1 cellular context compared by ENCODE assay signal in the genomic region with DNA sequence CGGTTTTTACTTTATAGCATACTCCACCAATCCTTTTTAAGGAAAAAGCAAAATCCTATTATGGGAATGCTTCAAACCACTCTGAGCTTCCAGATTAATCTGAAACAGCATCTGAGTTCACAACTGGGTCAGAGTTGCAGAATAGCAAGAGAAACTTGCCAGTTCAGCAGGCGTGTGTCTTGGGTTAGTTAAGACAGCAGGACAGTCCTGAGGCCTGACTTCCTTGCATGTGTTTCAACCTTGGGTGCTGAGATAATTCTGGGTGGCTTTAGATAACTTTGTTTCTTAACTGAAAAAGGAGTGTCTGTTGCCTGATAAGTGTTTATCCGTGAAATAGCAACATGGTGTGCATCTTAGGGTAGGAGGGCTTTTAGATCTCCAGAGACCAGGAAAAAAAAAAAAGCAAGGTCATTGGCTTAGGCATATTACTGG.
TF ChIP-seq lines count a peak whose summit lies in the region.

No MANE protein-coding gene starts in this region.

TF ChIP-seq in K562, 482 proteins besides CTCF, POLR2A, EP300 and RAD21 (continued from another document and continues in another):
- TF ChIP-seq, protein P1, sequence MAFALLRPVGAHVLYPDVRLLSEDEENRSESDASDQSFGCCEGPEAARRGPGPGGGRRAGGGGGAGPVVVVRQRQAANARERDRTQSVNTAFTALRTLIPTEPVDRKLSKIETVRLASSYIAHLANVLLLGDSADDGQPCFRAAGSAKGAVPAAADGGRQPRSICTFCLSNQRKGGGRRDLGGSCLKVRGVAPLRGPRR (CRISPR knock-in tag; IDR thresholded peaks at IDR 0.05), result peak; percentile 49; the same call in 1 of the 2 replicates
- TF ChIP-seq ESRRA (IDR thresholded peaks at IDR 0.05; ENCODE audit: borderline replicate concordance, low read depth), result peak; percentile 83
- 0 out of 2 replicates have a peak, but pooled peaks have one; percentile 44 for TF ChIP-seq CBX5 (IDR thresholded peaks at IDR 0.05; ENCODE audit: borderline replicate concordance, low read depth)
- TF ChIP-seq THRAP3 (IDR thresholded peaks at IDR 0.05; ENCODE audit: borderline replicate concordance), result no peak
- no peak for TF ChIP-seq POLR3A (IDR thresholded peaks at IDR 0.05; ENCODE audit: borderline replicate concordance, extremely low read depth, insufficient read depth, insufficient read length)
- peak; percentile 68; the same call in 1 of the 2 replicates for TF ChIP-seq RB1 (IDR thresholded peaks at IDR 0.05; ENCODE audit: low read depth)
- TF ChIP-seq TBL1XR1 (IDR thresholded peaks at IDR 0.05; ENCODE audit: low read length in 2 of 2), result peak; percentile 98 to 100
- TF ChIP-seq RFX5 (IDR thresholded peaks at IDR 0.05; ENCODE audit: low read depth, low read length), result no peak
- TF ChIP-seq SPI1 (IDR thresholded peaks at IDR 0.05; ENCODE audit: borderline replicate concordance, low read depth, low read length), result peak; percentile 73
- peak; percentile 93 for TF ChIP-seq ZNF584 (CRISPR knock-in tag; IDR thresholded peaks at IDR 0.05; ENCODE audit: low read depth)
- peak; percentile 100 for TF ChIP-seq RNF2 (IDR thresholded peaks at IDR 0.05)
- TF ChIP-seq, protein P2, sequence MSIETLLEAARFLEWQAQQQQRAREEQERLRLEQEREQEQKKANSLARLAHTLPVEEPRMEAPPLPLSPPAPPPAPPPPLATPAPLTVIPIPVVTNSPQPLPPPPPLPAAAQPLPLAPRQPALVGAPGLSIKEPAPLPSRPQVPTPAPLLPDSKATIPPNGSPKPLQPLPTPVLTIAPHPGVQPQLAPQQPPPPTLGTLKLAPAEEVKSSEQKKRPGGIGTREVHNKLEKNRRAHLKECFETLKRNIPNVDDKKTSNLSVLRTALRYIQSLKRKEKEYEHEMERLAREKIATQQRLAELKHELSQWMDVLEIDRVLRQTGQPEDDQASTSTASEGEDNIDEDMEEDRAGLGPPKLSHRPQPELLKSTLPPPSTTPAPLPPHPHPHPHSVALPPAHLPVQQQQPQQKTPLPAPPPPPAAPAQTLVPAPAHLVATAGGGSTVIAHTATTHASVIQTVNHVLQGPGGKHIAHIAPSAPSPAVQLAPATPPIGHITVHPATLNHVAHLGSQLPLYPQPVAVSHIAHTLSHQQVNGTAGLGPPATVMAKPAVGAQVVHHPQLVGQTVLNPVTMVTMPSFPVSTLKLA (conservative IDR thresholded peaks at IDR 0.05), result peak; percentile 77 to 95
- no peak for TF ChIP-seq CCAR2 (IDR thresholded peaks at IDR 0.05; ENCODE audit: low read depth, low read length)
- peak; percentile 65; the same call in 1 of the 2 replicates for TF ChIP-seq ZNF324 (CRISPR knock-in tag; IDR thresholded peaks at IDR 0.05)
- TF ChIP-seq, protein P3, sequence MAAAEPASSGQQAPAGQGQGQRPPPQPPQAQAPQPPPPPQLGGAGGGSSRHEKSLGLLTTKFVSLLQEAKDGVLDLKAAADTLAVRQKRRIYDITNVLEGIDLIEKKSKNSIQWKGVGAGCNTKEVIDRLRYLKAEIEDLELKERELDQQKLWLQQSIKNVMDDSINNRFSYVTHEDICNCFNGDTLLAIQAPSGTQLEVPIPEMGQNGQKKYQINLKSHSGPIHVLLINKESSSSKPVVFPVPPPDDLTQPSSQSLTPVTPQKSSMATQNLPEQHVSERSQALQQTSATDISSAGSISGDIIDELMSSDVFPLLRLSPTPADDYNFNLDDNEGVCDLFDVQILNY (CRISPR knock-in tag; IDR thresholded peaks at IDR 0.05), result no peak
- peak; percentile 81; the same call in 1 of the 2 replicates for TF ChIP-seq ZNF444 (CRISPR knock-in tag; IDR thresholded peaks at IDR 0.05)
- TF ChIP-seq RBM34 (IDR thresholded peaks at IDR 0.05; ENCODE audit: borderline replicate concordance, insufficient read depth, low read length), result no peak
- TF ChIP-seq ZNF239 (CRISPR knock-in tag; IDR thresholded peaks at IDR 0.05), result peak; percentile 78
- TF ChIP-seq, protein P4, sequence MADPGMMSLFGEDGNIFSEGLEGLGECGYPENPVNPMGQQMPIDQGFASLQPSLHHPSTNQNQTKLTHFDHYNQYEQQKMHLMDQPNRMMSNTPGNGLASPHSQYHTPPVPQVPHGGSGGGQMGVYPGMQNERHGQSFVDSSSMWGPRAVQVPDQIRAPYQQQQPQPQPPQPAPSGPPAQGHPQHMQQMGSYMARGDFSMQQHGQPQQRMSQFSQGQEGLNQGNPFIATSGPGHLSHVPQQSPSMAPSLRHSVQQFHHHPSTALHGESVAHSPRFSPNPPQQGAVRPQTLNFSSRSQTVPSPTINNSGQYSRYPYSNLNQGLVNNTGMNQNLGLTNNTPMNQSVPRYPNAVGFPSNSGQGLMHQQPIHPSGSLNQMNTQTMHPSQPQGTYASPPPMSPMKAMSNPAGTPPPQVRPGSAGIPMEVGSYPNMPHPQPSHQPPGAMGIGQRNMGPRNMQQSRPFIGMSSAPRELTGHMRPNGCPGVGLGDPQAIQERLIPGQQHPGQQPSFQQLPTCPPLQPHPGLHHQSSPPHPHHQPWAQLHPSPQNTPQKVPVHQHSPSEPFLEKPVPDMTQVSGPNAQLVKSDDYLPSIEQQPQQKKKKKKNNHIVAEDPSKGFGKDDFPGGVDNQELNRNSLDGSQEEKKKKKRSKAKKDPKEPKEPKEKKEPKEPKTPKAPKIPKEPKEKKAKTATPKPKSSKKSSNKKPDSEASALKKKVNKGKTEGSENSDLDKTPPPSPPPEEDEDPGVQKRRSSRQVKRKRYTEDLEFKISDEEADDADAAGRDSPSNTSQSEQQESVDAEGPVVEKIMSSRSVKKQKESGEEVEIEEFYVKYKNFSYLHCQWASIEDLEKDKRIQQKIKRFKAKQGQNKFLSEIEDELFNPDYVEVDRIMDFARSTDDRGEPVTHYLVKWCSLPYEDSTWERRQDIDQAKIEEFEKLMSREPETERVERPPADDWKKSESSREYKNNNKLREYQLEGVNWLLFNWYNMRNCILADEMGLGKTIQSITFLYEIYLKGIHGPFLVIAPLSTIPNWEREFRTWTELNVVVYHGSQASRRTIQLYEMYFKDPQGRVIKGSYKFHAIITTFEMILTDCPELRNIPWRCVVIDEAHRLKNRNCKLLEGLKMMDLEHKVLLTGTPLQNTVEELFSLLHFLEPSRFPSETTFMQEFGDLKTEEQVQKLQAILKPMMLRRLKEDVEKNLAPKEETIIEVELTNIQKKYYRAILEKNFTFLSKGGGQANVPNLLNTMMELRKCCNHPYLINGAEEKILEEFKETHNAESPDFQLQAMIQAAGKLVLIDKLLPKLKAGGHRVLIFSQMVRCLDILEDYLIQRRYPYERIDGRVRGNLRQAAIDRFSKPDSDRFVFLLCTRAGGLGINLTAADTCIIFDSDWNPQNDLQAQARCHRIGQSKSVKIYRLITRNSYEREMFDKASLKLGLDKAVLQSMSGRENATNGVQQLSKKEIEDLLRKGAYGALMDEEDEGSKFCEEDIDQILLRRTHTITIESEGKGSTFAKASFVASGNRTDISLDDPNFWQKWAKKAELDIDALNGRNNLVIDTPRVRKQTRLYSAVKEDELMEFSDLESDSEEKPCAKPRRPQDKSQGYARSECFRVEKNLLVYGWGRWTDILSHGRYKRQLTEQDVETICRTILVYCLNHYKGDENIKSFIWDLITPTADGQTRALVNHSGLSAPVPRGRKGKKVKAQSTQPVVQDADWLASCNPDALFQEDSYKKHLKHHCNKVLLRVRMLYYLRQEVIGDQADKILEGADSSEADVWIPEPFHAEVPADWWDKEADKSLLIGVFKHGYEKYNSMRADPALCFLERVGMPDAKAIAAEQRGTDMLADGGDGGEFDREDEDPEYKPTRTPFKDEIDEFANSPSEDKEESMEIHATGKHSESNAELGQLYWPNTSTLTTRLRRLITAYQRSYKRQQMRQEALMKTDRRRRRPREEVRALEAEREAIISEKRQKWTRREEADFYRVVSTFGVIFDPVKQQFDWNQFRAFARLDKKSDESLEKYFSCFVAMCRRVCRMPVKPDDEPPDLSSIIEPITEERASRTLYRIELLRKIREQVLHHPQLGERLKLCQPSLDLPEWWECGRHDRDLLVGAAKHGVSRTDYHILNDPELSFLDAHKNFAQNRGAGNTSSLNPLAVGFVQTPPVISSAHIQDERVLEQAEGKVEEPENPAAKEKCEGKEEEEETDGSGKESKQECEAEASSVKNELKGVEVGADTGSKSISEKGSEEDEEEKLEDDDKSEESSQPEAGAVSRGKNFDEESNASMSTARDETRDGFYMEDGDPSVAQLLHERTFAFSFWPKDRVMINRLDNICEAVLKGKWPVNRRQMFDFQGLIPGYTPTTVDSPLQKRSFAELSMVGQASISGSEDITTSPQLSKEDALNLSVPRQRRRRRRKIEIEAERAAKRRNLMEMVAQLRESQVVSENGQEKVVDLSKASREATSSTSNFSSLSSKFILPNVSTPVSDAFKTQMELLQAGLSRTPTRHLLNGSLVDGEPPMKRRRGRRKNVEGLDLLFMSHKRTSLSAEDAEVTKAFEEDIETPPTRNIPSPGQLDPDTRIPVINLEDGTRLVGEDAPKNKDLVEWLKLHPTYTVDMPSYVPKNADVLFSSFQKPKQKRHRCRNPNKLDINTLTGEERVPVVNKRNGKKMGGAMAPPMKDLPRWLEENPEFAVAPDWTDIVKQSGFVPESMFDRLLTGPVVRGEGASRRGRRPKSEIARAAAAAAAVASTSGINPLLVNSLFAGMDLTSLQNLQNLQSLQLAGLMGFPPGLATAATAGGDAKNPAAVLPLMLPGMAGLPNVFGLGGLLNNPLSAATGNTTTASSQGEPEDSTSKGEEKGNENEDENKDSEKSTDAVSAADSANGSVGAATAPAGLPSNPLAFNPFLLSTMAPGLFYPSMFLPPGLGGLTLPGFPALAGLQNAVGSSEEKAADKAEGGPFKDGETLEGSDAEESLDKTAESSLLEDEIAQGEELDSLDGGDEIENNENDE (IDR thresholded peaks at IDR 0.05; ENCODE audit: low read depth, low read length), result no peak
- TF ChIP-seq, protein P5, sequence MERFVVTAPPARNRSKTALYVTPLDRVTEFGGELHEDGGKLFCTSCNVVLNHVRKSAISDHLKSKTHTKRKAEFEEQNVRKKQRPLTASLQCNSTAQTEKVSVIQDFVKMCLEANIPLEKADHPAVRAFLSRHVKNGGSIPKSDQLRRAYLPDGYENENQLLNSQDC (CRISPR knock-in tag; IDR thresholded peaks at IDR 0.05), result no peak; the same call in 1 of the 2 replicates
- peak; percentile 97 to 98 for TF ChIP-seq KDM1A (IDR thresholded peaks at IDR 0.05)
- TF ChIP-seq HIVEP1 (CRISPR knock-in tag; IDR thresholded peaks at IDR 0.05), result no peak
- peak; percentile 84 for TF ChIP-seq MECOM (CRISPR knock-in tag; IDR thresholded peaks at IDR 0.05)
- TF ChIP-seq SMAD4 (CRISPR knock-in tag; conservative IDR thresholded peaks at IDR 0.05), result peak; percentile 98
- peak; percentile 91 to 98 for TF ChIP-seq RCOR1 (IDR thresholded peaks at IDR 0.05; ENCODE audit: borderline replicate concordance in 1 of 2, low read depth in 2 of 2, low read length in 2 of 2)
- TF ChIP-seq ZNF583 (CRISPR knock-in tag; IDR thresholded peaks at IDR 0.05), result peak; percentile 54; the same call in 1 of the 2 replicates
- TF ChIP-seq ZZZ3 (IDR thresholded peaks at IDR 0.05), result no peak
- peak; percentile 96 for TF ChIP-seq MYC (IDR thresholded peaks at IDR 0.05; ENCODE audit: low read depth, low read length)
- TF ChIP-seq MYC (CRISPR knock-in tag; IDR thresholded peaks at IDR 0.05; ENCODE audit: borderline replicate concordance, low read depth), result no peak
- peak; percentile 96 for TF ChIP-seq MBD2 (IDR thresholded peaks at IDR 0.05; ENCODE audit: borderline replicate concordance, low read depth)
- no peak for TF ChIP-seq CBX1 (IDR thresholded peaks at IDR 0.05; ENCODE audit: low read depth)
- no peak for TF ChIP-seq ZNF140 (CRISPR knock-in tag; IDR thresholded peaks at IDR 0.05)
- TF ChIP-seq ELF1 (tag; IDR thresholded peaks at IDR 0.05), result peak; percentile 69
- no peak; the same call in 1 of the 2 replicates for TF ChIP-seq PHTF2 (CRISPR knock-in tag; IDR thresholded peaks at IDR 0.05)
- TF ChIP-seq KHSRP (IDR thresholded peaks at IDR 0.05), result peak; percentile 93
- no peak for TF ChIP-seq RBM15 (IDR thresholded peaks at IDR 0.05; ENCODE audit: insufficient read depth, low read length)
- TF ChIP-seq, protein P6, sequence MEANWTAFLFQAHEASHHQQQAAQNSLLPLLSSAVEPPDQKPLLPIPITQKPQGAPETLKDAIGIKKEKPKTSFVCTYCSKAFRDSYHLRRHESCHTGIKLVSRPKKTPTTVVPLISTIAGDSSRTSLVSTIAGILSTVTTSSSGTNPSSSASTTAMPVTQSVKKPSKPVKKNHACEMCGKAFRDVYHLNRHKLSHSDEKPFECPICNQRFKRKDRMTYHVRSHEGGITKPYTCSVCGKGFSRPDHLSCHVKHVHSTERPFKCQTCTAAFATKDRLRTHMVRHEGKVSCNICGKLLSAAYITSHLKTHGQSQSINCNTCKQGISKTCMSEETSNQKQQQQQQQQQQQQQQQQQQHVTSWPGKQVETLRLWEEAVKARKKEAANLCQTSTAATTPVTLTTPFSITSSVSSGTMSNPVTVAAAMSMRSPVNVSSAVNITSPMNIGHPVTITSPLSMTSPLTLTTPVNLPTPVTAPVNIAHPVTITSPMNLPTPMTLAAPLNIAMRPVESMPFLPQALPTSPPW (CRISPR knock-in tag; IDR thresholded peaks at IDR 0.05), result peak; percentile 76
- peak; percentile 99 for TF ChIP-seq SMARCC2 (IDR thresholded peaks at IDR 0.05; ENCODE audit: low read depth)
- no peak for TF ChIP-seq ZNF507 (tag; conservative IDR thresholded peaks at IDR 0.05)
- peak; percentile 97 for TF ChIP-seq TCF7 (IDR thresholded peaks at IDR 0.05; ENCODE audit: borderline replicate concordance)
- TF ChIP-seq, protein P7, sequence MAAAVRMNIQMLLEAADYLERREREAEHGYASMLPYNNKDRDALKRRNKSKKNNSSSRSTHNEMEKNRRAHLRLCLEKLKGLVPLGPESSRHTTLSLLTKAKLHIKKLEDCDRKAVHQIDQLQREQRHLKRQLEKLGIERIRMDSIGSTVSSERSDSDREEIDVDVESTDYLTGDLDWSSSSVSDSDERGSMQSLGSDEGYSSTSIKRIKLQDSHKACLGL (CRISPR knock-in tag; IDR thresholded peaks at IDR 0.05; ENCODE audit: borderline replicate concordance, poor library complexity, severe bottlenecking), result no peak
- peak; percentile 97 for TF ChIP-seq RUNX1 (IDR thresholded peaks at IDR 0.05; ENCODE audit: low read depth)
- no peak for TF ChIP-seq ZNF764 (CRISPR knock-in tag; IDR thresholded peaks at IDR 0.05; ENCODE audit: low read depth)
- no peak for TF ChIP-seq POLR2B (IDR thresholded peaks at IDR 0.05; ENCODE audit: low read depth, partially characterized antibody)
- no peak for TF ChIP-seq PHF20 (IDR thresholded peaks at IDR 0.05; ENCODE audit: partially characterized antibody)
- TF ChIP-seq, protein P8, sequence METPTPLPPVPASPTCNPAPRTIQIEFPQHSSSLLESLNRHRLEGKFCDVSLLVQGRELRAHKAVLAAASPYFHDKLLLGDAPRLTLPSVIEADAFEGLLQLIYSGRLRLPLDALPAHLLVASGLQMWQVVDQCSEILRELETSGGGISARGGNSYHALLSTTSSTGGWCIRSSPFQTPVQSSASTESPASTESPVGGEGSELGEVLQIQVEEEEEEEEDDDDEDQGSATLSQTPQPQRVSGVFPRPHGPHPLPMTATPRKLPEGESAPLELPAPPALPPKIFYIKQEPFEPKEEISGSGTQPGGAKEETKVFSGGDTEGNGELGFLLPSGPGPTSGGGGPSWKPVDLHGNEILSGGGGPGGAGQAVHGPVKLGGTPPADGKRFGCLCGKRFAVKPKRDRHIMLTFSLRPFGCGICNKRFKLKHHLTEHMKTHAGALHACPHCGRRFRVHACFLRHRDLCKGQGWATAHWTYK (CRISPR knock-in tag; IDR thresholded peaks at IDR 0.05), result peak; percentile 90
- peak; percentile 98 for TF ChIP-seq HLTF (IDR thresholded peaks at IDR 0.05)
- peak in 1 of 2 experiments; percentile 94; a peak in 2 of 4 replicates for TF ChIP-seq NONO (IDR thresholded peaks at IDR 0.05; ENCODE audit: low read depth in 2 of 2, low read length in 1 of 2)
- peak; percentile 99 for TF ChIP-seq STAT5A (IDR thresholded peaks at IDR 0.05; ENCODE audit: borderline replicate concordance, low read length)
- peak; percentile 77 for TF ChIP-seq ZNF24 (IDR thresholded peaks at IDR 0.05)
- TF ChIP-seq CC2D1A (IDR thresholded peaks at IDR 0.05), result peak; percentile 100
- TF ChIP-seq NFE2 (IDR thresholded peaks at IDR 0.05; ENCODE audit: low read depth), result peak; percentile 88
- TF ChIP-seq ZNF121 (CRISPR knock-in tag; conservative IDR thresholded peaks at IDR 0.05), result no peak
